ENCODE assay signal across 1 cellular context in the genomic region with DNA sequence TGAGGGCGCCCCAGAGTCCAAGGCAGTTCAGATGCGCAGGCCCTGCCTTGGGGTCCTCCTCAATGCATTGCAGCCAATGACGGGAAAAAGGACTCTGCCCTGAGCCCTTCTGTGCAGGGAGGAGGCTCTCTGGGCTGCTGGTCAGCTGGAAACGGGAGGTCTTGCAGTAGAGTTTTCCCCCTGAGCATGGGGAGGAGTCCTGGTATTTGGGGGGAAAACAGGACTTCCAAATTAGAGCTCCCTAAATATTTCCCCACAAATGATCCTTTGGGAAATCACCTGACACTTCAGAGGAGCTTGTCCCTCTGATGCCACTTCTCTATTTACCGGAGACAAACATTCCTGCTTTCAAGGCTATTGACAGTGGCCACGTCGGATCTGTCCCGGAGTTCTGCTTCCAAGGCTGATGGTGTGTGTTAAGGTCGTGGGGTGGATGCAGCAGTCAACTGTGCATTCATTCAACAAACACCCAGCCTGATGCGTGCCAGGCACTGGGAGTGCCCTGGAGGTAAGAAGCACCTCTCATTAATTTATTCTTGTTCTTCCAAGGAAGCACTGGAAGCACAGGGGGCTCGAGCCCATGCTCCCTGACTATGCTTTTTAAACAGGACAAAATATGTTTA.
A peak's percentile ranks its signal among the peaks of the same experiment; 100 is the strongest.
TF ChIP-seq lines count a peak whose summit lies in the region.

No MANE protein-coding gene starts in this region.

TF ChIP-seq in HepG2, 621 proteins besides CTCF, POLR2A, EP300 and RAD21 (continued from another document and continues in another):
- TF ChIP-seq, protein P1, sequence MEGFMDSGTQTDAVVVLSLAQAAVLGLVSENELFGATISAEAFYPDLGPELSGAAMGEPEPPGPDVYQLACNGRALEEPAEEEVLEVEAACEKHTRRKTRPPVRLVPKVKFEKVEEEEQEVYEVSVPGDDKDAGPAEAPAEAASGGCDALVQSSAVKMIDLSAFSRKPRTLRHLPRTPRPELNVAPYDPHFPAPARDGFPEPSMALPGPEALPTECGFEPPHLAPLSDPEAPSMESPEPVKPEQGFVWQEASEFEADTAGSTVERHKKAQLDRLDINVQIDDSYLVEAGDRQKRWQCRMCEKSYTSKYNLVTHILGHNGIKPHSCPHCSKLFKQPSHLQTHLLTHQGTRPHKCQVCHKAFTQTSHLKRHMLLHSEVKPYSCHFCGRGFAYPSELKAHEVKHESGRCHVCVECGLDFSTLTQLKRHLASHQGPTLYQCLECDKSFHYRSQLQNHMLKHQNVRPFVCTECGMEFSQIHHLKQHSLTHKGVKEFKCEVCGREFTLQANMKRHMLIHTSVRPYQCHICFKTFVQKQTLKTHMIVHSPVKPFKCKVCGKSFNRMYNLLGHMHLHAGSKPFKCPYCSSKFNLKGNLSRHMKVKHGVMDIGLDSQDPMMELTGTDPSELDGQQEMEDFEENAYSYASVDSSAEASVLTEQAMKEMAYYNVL (CRISPR knock-in tag; IDR thresholded peaks at IDR 0.05; ENCODE audit: borderline replicate concordance) = peak; percentile 95
- TF ChIP-seq, protein P2, sequence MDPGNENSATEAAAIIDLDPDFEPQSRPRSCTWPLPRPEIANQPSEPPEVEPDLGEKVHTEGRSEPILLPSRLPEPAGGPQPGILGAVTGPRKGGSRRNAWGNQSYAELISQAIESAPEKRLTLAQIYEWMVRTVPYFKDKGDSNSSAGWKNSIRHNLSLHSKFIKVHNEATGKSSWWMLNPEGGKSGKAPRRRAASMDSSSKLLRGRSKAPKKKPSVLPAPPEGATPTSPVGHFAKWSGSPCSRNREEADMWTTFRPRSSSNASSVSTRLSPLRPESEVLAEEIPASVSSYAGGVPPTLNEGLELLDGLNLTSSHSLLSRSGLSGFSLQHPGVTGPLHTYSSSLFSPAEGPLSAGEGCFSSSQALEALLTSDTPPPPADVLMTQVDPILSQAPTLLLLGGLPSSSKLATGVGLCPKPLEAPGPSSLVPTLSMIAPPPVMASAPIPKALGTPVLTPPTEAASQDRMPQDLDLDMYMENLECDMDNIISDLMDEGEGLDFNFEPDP (CRISPR knock-in tag; conservative IDR thresholded peaks at IDR 0.05) = no peak
- TF ChIP-seq NR3C1 (CRISPR knock-in tag; IDR thresholded peaks at IDR 0.05) = no peak
- peak; percentile 94; the same call in 1 of the 2 replicates for TF ChIP-seq HOXA5 (CRISPR knock-in tag; IDR thresholded peaks at IDR 0.05)
- TF ChIP-seq, protein P3, sequence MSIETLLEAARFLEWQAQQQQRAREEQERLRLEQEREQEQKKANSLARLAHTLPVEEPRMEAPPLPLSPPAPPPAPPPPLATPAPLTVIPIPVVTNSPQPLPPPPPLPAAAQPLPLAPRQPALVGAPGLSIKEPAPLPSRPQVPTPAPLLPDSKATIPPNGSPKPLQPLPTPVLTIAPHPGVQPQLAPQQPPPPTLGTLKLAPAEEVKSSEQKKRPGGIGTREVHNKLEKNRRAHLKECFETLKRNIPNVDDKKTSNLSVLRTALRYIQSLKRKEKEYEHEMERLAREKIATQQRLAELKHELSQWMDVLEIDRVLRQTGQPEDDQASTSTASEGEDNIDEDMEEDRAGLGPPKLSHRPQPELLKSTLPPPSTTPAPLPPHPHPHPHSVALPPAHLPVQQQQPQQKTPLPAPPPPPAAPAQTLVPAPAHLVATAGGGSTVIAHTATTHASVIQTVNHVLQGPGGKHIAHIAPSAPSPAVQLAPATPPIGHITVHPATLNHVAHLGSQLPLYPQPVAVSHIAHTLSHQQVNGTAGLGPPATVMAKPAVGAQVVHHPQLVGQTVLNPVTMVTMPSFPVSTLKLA (IDR thresholded peaks at IDR 0.05) = peak; percentile 36; the same call in 1 of the 2 replicates
- no peak for TF ChIP-seq MBNL3 (CRISPR knock-in tag; conservative IDR thresholded peaks at IDR 0.05)
- TF ChIP-seq HNF4A (CRISPR knock-in tag; IDR thresholded peaks at IDR 0.05) = peak; percentile 86
- TF ChIP-seq, protein P4, sequence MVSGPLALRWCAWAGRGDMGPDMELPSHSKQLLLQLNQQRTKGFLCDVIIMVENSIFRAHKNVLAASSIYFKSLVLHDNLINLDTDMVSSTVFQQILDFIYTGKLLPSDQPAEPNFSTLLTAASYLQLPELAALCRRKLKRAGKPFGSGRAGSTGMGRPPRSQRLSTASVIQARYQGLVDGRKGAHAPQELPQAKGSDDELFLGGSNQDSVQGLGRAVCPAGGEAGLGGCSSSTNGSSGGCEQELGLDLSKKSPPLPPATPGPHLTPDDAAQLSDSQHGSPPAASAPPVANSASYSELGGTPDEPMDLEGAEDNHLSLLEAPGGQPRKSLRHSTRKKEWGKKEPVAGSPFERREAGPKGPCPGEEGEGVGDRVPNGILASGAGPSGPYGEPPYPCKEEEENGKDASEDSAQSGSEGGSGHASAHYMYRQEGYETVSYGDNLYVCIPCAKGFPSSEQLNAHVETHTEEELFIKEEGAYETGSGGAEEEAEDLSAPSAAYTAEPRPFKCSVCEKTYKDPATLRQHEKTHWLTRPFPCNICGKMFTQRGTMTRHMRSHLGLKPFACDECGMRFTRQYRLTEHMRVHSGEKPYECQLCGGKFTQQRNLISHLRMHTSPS (CRISPR knock-in tag; IDR thresholded peaks at IDR 0.05; ENCODE audit: low read depth) = peak; percentile 89
- TF ChIP-seq PTBP1 (IDR thresholded peaks at IDR 0.05; ENCODE audit: low read depth, low read length, poor library complexity, severe bottlenecking) = no peak
- peak; percentile 60 for TF ChIP-seq ELF1 (CRISPR knock-in tag; IDR thresholded peaks at IDR 0.05)
- no peak for TF ChIP-seq NBN (conservative IDR thresholded peaks at IDR 0.05)
- TF ChIP-seq ZNF572 (CRISPR knock-in tag; IDR thresholded peaks at IDR 0.05) = no peak
- TF ChIP-seq, protein P5, sequence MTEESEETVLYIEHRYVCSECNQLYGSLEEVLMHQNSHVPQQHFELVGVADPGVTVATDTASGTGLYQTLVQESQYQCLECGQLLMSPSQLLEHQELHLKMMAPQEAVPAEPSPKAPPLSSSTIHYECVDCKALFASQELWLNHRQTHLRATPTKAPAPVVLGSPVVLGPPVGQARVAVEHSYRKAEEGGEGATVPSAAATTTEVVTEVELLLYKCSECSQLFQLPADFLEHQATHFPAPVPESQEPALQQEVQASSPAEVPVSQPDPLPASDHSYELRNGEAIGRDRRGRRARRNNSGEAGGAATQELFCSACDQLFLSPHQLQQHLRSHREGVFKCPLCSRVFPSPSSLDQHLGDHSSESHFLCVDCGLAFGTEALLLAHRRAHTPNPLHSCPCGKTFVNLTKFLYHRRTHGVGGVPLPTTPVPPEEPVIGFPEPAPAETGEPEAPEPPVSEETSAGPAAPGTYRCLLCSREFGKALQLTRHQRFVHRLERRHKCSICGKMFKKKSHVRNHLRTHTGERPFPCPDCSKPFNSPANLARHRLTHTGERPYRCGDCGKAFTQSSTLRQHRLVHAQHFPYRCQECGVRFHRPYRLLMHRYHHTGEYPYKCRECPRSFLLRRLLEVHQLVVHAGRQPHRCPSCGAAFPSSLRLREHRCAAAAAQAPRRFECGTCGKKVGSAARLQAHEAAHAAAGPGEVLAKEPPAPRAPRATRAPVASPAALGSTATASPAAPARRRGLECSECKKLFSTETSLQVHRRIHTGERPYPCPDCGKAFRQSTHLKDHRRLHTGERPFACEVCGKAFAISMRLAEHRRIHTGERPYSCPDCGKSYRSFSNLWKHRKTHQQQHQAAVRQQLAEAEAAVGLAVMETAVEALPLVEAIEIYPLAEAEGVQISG (CRISPR knock-in tag; IDR thresholded peaks at IDR 0.05) = peak; percentile 88
- TF ChIP-seq TEAD3 (CRISPR knock-in tag; optimal IDR thresholded peaks at IDR 0.05; ENCODE audit: borderline replicate concordance) = peak; percentile 99
- TF ChIP-seq ZNF569 (CRISPR knock-in tag; IDR thresholded peaks at IDR 0.05; ENCODE audit: borderline replicate concordance) = no peak
- peak; percentile 85 for TF ChIP-seq KDM2A (CRISPR knock-in tag; IDR thresholded peaks at IDR 0.05; ENCODE audit: borderline replicate concordance, low read depth)
- TF ChIP-seq, protein P6, sequence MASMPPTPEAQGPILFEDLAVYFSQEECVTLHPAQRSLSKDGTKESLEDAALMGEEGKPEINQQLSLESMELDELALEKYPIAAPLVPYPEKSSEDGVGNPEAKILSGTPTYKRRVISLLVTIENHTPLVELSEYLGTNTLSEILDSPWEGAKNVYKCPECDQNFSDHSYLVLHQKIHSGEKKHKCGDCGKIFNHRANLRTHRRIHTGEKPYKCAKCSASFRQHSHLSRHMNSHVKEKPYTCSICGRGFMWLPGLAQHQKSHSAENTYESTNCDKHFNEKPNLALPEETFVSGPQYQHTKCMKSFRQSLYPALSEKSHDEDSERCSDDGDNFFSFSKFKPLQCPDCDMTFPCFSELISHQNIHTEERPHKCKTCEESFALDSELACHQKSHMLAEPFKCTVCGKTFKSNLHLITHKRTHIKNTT (CRISPR knock-in tag; IDR thresholded peaks at IDR 0.05) = peak; percentile 35; the same call in 1 of the 2 replicates
- peak; percentile 76; the same call in 1 of the 2 replicates for TF ChIP-seq MYNN (CRISPR knock-in tag; IDR thresholded peaks at IDR 0.05; ENCODE audit: low read depth)
- TF ChIP-seq CBX5 (CRISPR knock-in tag; IDR thresholded peaks at IDR 0.05; ENCODE audit: borderline replicate concordance) = peak; percentile 93; the same call in 1 of the 2 replicates
- TF ChIP-seq BRD4 (CRISPR knock-in tag; IDR thresholded peaks at IDR 0.05) = 0 out of 2 replicates have a peak, but pooled peaks have one; percentile 35
- no peak for TF ChIP-seq ZNF101 (CRISPR knock-in tag; IDR thresholded peaks at IDR 0.05; ENCODE audit: borderline replicate concordance, low read depth)
- TF ChIP-seq, protein P7, sequence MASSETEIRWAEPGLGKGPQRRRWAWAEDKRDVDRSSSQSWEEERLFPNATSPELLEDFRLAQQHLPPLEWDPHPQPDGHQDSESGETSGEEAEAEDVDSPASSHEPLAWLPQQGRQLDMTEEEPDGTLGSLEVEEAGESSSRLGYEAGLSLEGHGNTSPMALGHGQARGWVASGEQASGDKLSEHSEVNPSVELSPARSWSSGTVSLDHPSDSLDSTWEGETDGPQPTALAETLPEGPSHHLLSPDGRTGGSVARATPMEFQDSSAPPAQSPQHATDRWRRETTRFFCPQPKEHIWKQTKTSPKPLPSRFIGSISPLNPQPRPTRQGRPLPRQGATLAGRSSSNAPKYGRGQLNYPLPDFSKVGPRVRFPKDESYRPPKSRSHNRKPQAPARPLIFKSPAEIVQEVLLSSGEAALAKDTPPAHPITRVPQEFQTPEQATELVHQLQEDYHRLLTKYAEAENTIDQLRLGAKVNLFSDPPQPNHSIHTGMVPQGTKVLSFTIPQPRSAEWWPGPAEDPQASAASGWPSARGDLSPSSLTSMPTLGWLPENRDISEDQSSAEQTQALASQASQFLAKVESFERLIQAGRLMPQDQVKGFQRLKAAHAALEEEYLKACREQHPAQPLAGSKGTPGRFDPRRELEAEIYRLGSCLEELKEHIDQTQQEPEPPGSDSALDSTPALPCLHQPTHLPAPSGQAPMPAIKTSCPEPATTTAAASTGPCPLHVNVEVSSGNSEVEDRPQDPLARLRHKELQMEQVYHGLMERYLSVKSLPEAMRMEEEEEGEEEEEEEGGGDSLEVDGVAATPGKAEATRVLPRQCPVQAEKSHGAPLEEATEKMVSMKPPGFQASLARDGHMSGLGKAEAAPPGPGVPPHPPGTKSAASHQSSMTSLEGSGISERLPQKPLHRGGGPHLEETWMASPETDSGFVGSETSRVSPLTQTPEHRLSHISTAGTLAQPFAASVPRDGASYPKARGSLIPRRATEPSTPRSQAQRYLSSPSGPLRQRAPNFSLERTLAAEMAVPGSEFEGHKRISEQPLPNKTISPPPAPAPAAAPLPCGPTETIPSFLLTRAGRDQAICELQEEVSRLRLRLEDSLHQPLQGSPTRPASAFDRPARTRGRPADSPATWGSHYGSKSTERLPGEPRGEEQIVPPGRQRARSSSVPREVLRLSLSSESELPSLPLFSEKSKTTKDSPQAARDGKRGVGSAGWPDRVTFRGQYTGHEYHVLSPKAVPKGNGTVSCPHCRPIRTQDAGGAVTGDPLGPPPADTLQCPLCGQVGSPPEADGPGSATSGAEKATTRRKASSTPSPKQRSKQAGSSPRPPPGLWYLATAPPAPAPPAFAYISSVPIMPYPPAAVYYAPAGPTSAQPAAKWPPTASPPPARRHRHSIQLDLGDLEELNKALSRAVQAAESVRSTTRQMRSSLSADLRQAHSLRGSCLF (CRISPR knock-in tag; IDR thresholded peaks at IDR 0.05; ENCODE audit: borderline replicate concordance) = no peak
- no peak for TF ChIP-seq HMGA1 (CRISPR knock-in tag; conservative IDR thresholded peaks at IDR 0.05)
- TF ChIP-seq, protein P8, sequence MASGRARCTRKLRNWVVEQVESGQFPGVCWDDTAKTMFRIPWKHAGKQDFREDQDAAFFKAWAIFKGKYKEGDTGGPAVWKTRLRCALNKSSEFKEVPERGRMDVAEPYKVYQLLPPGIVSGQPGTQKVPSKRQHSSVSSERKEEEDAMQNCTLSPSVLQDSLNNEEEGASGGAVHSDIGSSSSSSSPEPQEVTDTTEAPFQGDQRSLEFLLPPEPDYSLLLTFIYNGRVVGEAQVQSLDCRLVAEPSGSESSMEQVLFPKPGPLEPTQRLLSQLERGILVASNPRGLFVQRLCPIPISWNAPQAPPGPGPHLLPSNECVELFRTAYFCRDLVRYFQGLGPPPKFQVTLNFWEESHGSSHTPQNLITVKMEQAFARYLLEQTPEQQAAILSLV (CRISPR knock-in tag; IDR thresholded peaks at IDR 0.05; ENCODE audit: borderline replicate concordance) = 0 out of 2 replicates have a peak, but pooled peaks have one; percentile 80
- peak; percentile 92 for TF ChIP-seq NR2F2 (IDR thresholded peaks at IDR 0.05; ENCODE audit: borderline replicate concordance, low read depth)
- peak; percentile 100 for TF ChIP-seq RCOR2 (CRISPR knock-in tag; IDR thresholded peaks at IDR 0.05)
- TF ChIP-seq NR1H2 (CRISPR knock-in tag; IDR thresholded peaks at IDR 0.05; ENCODE audit: borderline replicate concordance, low read depth) = no peak
- TF ChIP-seq, protein P9, sequence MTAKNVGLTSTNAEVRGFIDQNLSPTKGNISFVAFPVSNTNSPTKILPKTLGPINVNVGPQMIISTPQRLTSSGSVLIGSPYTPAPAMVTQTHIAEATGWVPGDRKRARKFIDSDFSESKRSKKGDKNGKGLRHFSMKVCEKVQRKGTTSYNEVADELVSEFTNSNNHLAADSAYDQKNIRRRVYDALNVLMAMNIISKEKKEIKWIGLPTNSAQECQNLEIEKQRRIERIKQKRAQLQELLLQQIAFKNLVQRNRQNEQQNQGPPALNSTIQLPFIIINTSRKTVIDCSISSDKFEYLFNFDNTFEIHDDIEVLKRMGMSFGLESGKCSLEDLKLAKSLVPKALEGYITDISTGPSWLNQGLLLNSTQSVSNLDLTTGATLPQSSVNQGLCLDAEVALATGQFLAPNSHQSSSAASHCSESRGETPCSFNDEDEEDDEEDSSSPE (CRISPR knock-in tag; IDR thresholded peaks at IDR 0.05) = peak; percentile 60
- TF ChIP-seq HNRNPH1 (optimal IDR thresholded peaks at IDR 0.05; ENCODE audit: low read depth, low read length) = no peak
- no peak for TF ChIP-seq TOPORS (CRISPR knock-in tag; IDR thresholded peaks at IDR 0.05)
- TF ChIP-seq ZFP37 (CRISPR knock-in tag; IDR thresholded peaks at IDR 0.05; ENCODE audit: borderline replicate concordance) = peak; percentile 61; the same call in 1 of the 2 replicates
- TF ChIP-seq ZNF136 (CRISPR knock-in tag; IDR thresholded peaks at IDR 0.05; ENCODE audit: low read depth) = no peak
- TF ChIP-seq, protein P10, sequence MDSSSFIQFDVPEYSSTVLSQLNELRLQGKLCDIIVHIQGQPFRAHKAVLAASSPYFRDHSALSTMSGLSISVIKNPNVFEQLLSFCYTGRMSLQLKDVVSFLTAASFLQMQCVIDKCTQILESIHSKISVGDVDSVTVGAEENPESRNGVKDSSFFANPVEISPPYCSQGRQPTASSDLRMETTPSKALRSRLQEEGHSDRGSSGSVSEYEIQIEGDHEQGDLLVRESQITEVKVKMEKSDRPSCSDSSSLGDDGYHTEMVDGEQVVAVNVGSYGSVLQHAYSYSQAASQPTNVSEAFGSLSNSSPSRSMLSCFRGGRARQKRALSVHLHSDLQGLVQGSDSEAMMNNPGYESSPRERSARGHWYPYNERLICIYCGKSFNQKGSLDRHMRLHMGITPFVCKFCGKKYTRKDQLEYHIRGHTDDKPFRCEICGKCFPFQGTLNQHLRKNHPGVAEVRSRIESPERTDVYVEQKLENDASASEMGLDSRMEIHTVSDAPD (CRISPR knock-in tag; IDR thresholded peaks at IDR 0.05) = peak; percentile 58; the same call in 1 of the 2 replicates
- no peak for TF ChIP-seq ISX (CRISPR knock-in tag; conservative IDR thresholded peaks at IDR 0.05)
- TF ChIP-seq SMARCE1 (IDR thresholded peaks at IDR 0.05; ENCODE audit: borderline replicate concordance) = no peak
